Comparison of ENCODE assay signal across 20 cellular contexts in genomic region chr14:30267141-30267540, GRCh38.
A peak's percentile ranks its signal among the peaks of the same experiment; 100 is the strongest.
DNase-seq lines count a peak whose midpoint lies in the region; ATAC-seq and TF ChIP-seq lines count a peak whose summit lies in the region.
"Had no signal": no experiment of that assay in that cellular context is flagged by ENCODE, and none has a peak within 500 bp of the region (broad histone marks: within the 10 kb centered on the region; RNA-seq: fewer than 3 reads in every experiment).

No MANE protein-coding gene starts in this region.

- CTCF ChIA-PET in activated CD4-positive, alpha-beta T cell treated with anti-CD3 and anti-CD28 coated beads for 36 hours (lab: Charles Lee): interaction anchor here (0.8 to 1.4 kb wide), 4 partner anchors 9 to 532 kb away, joined by 3 to 4 read pairs (median 4); no protein-coding TSS in a partner anchor

- TF ChIP-seq CTCF in HFFc6 (IDR thresholded peaks at IDR 0.05) (no peak), astrocyte of the spinal cord (IDR thresholded peaks at IDR 0.05; ENCODE audit: low read depth, low read length) (no peak), fibroblast of the aortic adventitia (IDR thresholded peaks at IDR 0.05; ENCODE audit: insufficient read depth, low read length) (no peak)

- no peak for ATAC-seq in activated CD4-positive, alpha-beta T cell treated with anti-CD3 and anti-CD28 coated beads for 36 hours
- ATAC-seq: left ventricle myocardium superior, mucosa of descending colon, Right ventricle myocardium inferior, T-cell had no signal

- H3K4me3 ChIP-seq in astrocyte of the spinal cord (ENCODE audit: low read depth, low read length) (no peak overlapping the region), fibroblast of the aortic adventitia (ENCODE audit: low read depth, low read length) (no peak overlapping the region)
- H3K4me3 ChIP-seq: mucosa of descending colon, tibial nerve had no signal

- intact Hi-C loops in activated CD4-positive, alpha-beta T cell treated with anti-CD3 and anti-CD28 coated beads for 36 hours (cut with DNase I, micrococcal nuclease): no loop called here

- peaks cover 48% of the 10 kb centered on the region for H3K4me1 Mint-ChIP-seq in HFFc6 (ENCODE audit: low read depth)
- H3K4me1 Mint-ChIP-seq in activated CD4-positive, alpha-beta T cell treated with anti-CD3 and anti-CD28 coated beads for 36 hours: peaks cover 8% of the 10 kb centered on the region
- H3K4me1 Mint-ChIP-seq: activated naive CD8-positive, alpha-beta T cell treated with anti-CD3 and anti-CD28 coated beads, Interleukin-2, amount 10 ng/mL, durations not matched to agents 7 days and 5 days had no signal

- no peaks in the 10 kb centered on the region for H3K27me3 Mint-ChIP-seq in HFFc6 (ENCODE audit: insufficient read depth)
- H3K27me3 Mint-ChIP-seq in activated CD4-positive, alpha-beta T cell treated with anti-CD3 and anti-CD28 coated beads for 36 hours: peaks cover 8% of the 10 kb centered on the region
- H3K27me3 Mint-ChIP-seq: activated CD4-positive, alpha-beta T cell treated with anti-CD3 and anti-CD28 coated beads, Interleukin-2, amount 10 ng/mL, durations not matched to agents 24 days and 14 days; IgD-negative memory B cell had no signal

- peak overlapping the region; percentile 86 for H3K27ac Mint-ChIP-seq in HFFc6
- H3K27ac Mint-ChIP-seq in activated CD4-positive, alpha-beta T cell treated with anti-CD3 and anti-CD28 coated beads for 36 hours: no peak overlapping the region
- H3K27ac Mint-ChIP-seq: activated CD4-positive, alpha-beta T cell treated with anti-CD3 and anti-CD28 coated beads, Interleukin-2, amount 10 ng/mL, durations not matched to agents 24 days and 14 days; activated naive CD8-positive, alpha-beta T cell treated with anti-CD3 and anti-CD28 coated beads, Interleukin-2, amount 10 ng/mL, durations not matched to agents 7 days and 5 days; activated T-helper 2 cell treated with anti-CD3 and anti-CD28 coated beads, Interferon-gamma antibody, Interleukin-2, Interleukin-4, amounts not matched to agents 10 μg/mL and 5 μg/mL and 100 μg/mL, durations not matched to agents 14 hours and 24 hours and 36 hours; IgD-negative memory B cell; T-cell had no signal

- H3K9me3 Mint-ChIP-seq in HFFc6: no peaks in the 10 kb centered on the region
- no peaks in the 10 kb centered on the region for H3K9me3 Mint-ChIP-seq in activated CD4-positive, alpha-beta T cell treated with anti-CD3 and anti-CD28 coated beads for 36 hours (ENCODE audit: low read depth)
- H3K9me3 Mint-ChIP-seq: activated CD4-positive, alpha-beta T cell treated with anti-CD3 and anti-CD28 coated beads, Interleukin-2, amount 10 ng/mL, durations not matched to agents 24 days and 14 days; activated naive CD8-positive, alpha-beta T cell treated with anti-CD3 and anti-CD28 coated beads, Interleukin-2, amount 10 ng/mL, durations not matched to agents 7 days and 5 days; activated T-helper 2 cell treated with anti-CD3 and anti-CD28 coated beads, Interferon-gamma antibody, Interleukin-2, Interleukin-4, amounts not matched to agents 10 μg/mL and 5 μg/mL and 100 μg/mL, durations not matched to agents 14 hours and 24 hours and 36 hours; IgD-negative memory B cell; neural crest cell; T-cell had no signal

- H3K36me3 Mint-ChIP-seq in HFFc6 (ENCODE audit: low read depth): no peaks in the 10 kb centered on the region
- H3K36me3 Mint-ChIP-seq in activated CD4-positive, alpha-beta T cell treated with anti-CD3 and anti-CD28 coated beads for 36 hours (ENCODE audit: low read depth): no peaks in the 10 kb centered on the region
- H3K36me3 Mint-ChIP-seq: activated naive CD8-positive, alpha-beta T cell treated with anti-CD3 and anti-CD28 coated beads, Interleukin-2, amount 10 ng/mL, durations not matched to agents 7 days and 5 days; IgD-negative memory B cell; T-cell had no signal

- POLR2A ChIA-PET in activated CD4-positive, alpha-beta T cell treated with anti-CD3 and anti-CD28 coated beads for 36 hours (lab: Charles Lee): interaction anchor here (0.7 kb wide), 1 partner anchor 355 kb away, joined by 3 read pairs; no protein-coding TSS in a partner anchor

- H3K4me3 Mint-ChIP-seq in HFFc6: peak overlapping the region; percentile 61
- H3K4me3 Mint-ChIP-seq in activated CD4-positive, alpha-beta T cell treated with anti-CD3 and anti-CD28 coated beads for 36 hours: no peak overlapping the region
- H3K4me3 Mint-ChIP-seq: activated CD4-positive, alpha-beta T cell treated with anti-CD3 and anti-CD28 coated beads, Interleukin-2, amount 10 ng/mL, durations not matched to agents 24 days and 14 days; activated naive CD8-positive, alpha-beta T cell treated with anti-CD3 and anti-CD28 coated beads, Interleukin-2, amount 10 ng/mL, durations not matched to agents 7 days and 5 days; IgD-negative memory B cell; neural crest cell; T-cell had no signal

- peak; percentile 17 for DNase-seq in HFFc6
- DNase-seq in astrocyte of the spinal cord (ENCODE audit: low read depth, low spot score): peak; percentile 45
- DNase-seq in fibroblast of the aortic adventitia (ENCODE audit: low read depth): peak; percentile 48
- no peak for DNase-seq in inferior parietal cortex (ENCODE audit: extremely low spot score)
- no peak for DNase-seq in GM19240 (ENCODE audit: insufficient read length, low spot score)
- DNase-seq in activated CD4-positive, alpha-beta T cell treated with anti-CD3 and anti-CD28 coated beads for 36 hours: no peak
- DNase-seq in activated CD4-positive, CD25-positive, alpha-beta regulatory T cell (lab: John Stamatoyannopoulos, UW): no peak
- DNase-seq: activated CD4-positive, alpha-beta T cell treated with anti-CD3 and anti-CD28 coated beads, Interleukin-2, amount 10 ng/mL, durations not matched to agents 24 days and 14 days; activated naive CD8-positive, alpha-beta T cell treated with anti-CD3 and anti-CD28 coated beads, Interleukin-2, amount 10 ng/mL, durations not matched to agents 7 days and 5 days; brain microvascular endothelial cell; left ventricle myocardium superior; mucosa of descending colon; NCI-H1694 treated with DMSO at 0.1 percent for 48 hours; stimulated activated naive CD4-positive, alpha-beta T cell; T-cell had no signal

- in situ Hi-C loops in astrocyte of the spinal cord (cut with HindIII; ENCODE audit: low sequenced_read_pairs): no loop called here

Comparison
In these comparisons a context has a peak if more than half of its experiments do, and no peak if none do; other contexts are left out.
1. DNase-seq: peak in HFFc6 (single experiment), astrocyte of the spinal cord (single experiment) and fibroblast of the aortic adventitia (single experiment); none in inferior parietal cortex (single experiment), GM19240 (single experiment), activated CD4-positive, alpha-beta T cell treated with anti-CD3 and anti-CD28 coated beads for 36 hours (single experiment) and activated CD4-positive, CD25-positive, alpha-beta regulatory T cell (0 of 4).